Comparison of ENCODE assay signal across 1 cellular context in the genomic region with DNA sequence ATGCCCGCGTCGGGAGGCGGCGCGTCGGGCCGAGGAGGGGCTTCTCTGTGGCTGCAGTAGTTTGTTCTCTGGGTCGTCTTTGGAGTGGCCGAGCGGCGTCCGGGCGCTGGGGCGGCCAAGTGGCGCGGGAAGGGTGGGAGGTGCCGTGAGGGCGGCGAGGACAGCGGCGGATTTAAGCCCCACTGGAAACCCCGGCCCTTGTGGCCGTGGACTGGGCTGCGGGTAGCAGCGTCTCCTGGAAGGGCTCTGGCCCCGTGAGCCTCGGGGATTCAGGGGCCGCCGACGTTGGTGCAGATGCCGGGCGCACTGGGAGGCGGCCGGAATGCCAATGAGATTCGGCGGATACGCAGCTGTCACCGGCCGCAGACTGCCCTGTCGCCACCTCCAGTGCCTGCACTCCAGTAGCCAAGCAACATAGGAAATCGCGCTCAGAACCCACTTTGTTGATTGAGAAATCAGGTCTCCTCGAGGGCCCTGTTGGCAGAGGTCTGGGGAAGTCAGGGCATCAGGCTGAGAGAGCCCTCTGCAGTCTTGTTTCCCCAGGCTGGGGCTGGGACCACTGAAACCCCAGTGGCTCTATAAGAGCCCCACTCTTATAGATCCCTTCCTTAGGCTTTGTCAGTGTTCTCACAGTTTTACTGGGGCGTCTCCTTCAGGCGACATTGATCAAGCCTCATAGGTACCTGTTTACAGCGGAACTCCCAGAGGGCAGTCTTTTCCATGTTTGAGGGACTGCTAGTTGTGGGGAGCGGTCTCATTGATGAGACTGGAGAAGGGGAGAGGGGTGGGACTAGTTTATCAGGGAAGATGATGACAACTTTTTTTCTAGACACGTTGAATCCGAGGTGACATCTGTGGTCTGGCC.
TF ChIP-seq lines count a peak whose summit lies in the region.

No MANE protein-coding gene starts in this region.

TF ChIP-seq in HepG2, 621 proteins besides CTCF, POLR2A, EP300 and RAD21 (continued from another document and continues in another):
- TF ChIP-seq, protein P1, sequence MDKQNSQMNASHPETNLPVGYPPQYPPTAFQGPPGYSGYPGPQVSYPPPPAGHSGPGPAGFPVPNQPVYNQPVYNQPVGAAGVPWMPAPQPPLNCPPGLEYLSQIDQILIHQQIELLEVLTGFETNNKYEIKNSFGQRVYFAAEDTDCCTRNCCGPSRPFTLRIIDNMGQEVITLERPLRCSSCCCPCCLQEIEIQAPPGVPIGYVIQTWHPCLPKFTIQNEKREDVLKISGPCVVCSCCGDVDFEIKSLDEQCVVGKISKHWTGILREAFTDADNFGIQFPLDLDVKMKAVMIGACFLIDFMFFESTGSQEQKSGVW (CRISPR knock-in tag; IDR thresholded peaks at IDR 0.05; ENCODE audit: borderline replicate concordance) = 0 out of 2 replicates have a peak, but pooled peaks have one; percentile 3
- TF ChIP-seq ISL2 (CRISPR knock-in tag; IDR thresholded peaks at IDR 0.05) = no peak
- TF ChIP-seq NFYB (CRISPR knock-in tag; IDR thresholded peaks at IDR 0.05) = no peak
- TF ChIP-seq ZNF354B (CRISPR knock-in tag; IDR thresholded peaks at IDR 0.05) = 0 out of 2 replicates have a peak, but pooled peaks have one; percentile 88
- TF ChIP-seq ZSCAN31 (CRISPR knock-in tag; IDR thresholded peaks at IDR 0.05; ENCODE audit: low read depth) = no peak
- no peak for TF ChIP-seq ZNF335 (CRISPR knock-in tag; IDR thresholded peaks at IDR 0.05)
- peak; percentile 56 for TF ChIP-seq ASH2L (IDR thresholded peaks at IDR 0.05; ENCODE audit: insufficient read length, low read depth, low read length)
- peak; percentile 29 for TF ChIP-seq ZNF781 (CRISPR knock-in tag; IDR thresholded peaks at IDR 0.05; ENCODE audit: borderline replicate concordance, not compliant biosample characterization)
- TF ChIP-seq, protein P2, sequence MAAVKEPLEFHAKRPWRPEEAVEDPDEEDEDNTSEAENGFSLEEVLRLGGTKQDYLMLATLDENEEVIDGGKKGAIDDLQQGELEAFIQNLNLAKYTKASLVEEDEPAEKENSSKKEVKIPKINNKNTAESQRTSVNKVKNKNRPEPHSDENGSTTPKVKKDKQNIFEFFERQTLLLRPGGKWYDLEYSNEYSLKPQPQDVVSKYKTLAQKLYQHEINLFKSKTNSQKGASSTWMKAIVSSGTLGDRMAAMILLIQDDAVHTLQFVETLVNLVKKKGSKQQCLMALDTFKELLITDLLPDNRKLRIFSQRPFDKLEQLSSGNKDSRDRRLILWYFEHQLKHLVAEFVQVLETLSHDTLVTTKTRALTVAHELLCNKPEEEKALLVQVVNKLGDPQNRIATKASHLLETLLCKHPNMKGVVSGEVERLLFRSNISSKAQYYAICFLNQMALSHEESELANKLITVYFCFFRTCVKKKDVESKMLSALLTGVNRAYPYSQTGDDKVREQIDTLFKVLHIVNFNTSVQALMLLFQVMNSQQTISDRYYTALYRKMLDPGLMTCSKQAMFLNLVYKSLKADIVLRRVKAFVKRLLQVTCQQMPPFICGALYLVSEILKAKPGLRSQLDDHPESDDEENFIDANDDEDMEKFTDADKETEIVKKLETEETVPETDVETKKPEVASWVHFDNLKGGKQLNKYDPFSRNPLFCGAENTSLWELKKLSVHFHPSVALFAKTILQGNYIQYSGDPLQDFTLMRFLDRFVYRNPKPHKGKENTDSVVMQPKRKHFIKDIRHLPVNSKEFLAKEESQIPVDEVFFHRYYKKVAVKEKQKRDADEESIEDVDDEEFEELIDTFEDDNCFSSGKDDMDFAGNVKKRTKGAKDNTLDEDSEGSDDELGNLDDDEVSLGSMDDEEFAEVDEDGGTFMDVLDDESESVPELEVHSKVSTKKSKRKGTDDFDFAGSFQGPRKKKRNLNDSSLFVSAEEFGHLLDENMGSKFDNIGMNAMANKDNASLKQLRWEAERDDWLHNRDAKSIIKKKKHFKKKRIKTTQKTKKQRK (IDR thresholded peaks at IDR 0.05; ENCODE audit: low read length) = no peak
- no peak for TF ChIP-seq ZNF761 (CRISPR knock-in tag; conservative IDR thresholded peaks at IDR 0.05)
- TF ChIP-seq, protein P3, sequence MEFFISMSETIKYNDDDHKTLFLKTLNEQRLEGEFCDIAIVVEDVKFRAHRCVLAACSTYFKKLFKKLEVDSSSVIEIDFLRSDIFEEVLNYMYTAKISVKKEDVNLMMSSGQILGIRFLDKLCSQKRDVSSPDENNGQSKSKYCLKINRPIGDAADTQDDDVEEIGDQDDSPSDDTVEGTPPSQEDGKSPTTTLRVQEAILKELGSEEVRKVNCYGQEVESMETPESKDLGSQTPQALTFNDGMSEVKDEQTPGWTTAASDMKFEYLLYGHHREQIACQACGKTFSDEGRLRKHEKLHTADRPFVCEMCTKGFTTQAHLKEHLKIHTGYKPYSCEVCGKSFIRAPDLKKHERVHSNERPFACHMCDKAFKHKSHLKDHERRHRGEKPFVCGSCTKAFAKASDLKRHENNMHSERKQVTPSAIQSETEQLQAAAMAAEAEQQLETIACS (CRISPR knock-in tag; IDR thresholded peaks at IDR 0.05) = no peak
- 0 out of 2 replicates have a peak, but pooled peaks have one; percentile 44 for TF ChIP-seq ZNF138 (CRISPR knock-in tag; IDR thresholded peaks at IDR 0.05; ENCODE audit: low read depth)
- no peak for TF ChIP-seq NFYC (CRISPR knock-in tag; IDR thresholded peaks at IDR 0.05)
- TF ChIP-seq SAP130 (CRISPR knock-in tag; IDR thresholded peaks at IDR 0.05; ENCODE audit: low read depth) = peak; percentile 69; the same call in 1 of the 2 replicates
- TF ChIP-seq TBX2 (CRISPR knock-in tag; IDR thresholded peaks at IDR 0.05; ENCODE audit: borderline replicate concordance) = no peak
- TF ChIP-seq, protein P4, sequence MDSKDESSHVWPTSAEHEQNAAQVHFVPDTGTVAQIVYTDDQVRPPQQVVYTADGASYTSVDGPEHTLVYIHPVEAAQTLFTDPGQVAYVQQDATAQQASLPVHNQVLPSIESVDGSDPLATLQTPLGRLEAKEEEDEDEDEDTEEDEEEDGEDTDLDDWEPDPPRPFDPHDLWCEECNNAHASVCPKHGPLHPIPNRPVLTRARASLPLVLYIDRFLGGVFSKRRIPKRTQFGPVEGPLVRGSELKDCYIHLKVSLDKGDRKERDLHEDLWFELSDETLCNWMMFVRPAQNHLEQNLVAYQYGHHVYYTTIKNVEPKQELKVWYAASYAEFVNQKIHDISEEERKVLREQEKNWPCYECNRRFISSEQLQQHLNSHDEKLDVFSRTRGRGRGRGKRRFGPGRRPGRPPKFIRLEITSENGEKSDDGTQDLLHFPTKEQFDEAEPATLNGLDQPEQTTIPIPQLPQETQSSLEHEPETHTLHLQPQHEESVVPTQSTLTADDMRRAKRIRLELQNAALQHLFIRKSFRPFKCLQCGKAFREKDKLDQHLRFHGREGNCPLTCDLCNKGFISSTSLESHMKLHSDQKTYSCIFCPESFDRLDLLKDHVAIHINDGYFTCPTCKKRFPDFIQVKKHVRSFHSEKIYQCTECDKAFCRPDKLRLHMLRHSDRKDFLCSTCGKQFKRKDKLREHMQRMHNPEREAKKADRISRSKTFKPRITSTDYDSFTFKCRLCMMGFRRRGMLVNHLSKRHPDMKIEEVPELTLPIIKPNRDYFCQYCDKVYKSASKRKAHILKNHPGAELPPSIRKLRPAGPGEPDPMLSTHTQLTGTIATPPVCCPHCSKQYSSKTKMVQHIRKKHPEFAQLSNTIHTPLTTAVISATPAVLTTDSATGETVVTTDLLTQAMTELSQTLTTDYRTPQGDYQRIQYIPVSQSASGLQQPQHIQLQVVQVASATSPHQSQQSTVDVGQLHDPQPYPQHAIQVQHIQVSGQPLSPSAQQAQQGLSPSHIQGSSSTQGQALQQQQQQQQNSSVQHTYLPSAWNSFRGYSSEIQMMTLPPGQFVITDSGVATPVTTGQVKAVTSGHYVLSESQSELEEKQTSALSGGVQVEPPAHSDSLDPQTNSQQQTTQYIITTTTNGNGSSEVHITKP (CRISPR knock-in tag; IDR thresholded peaks at IDR 0.05; ENCODE audit: low read depth) = no peak
- TF ChIP-seq ZNF816 (CRISPR knock-in tag; IDR thresholded peaks at IDR 0.05; ENCODE audit: borderline replicate concordance) = 0 out of 2 replicates have a peak, but pooled peaks have one; percentile 95
- TF ChIP-seq RELA (CRISPR knock-in tag; IDR thresholded peaks at IDR 0.05) = 0 out of 2 replicates have a peak, but pooled peaks have one; percentile 29
- TF ChIP-seq FOXM1 (CRISPR knock-in tag; IDR thresholded peaks at IDR 0.05) = no peak
- no peak for TF ChIP-seq TOE1 (CRISPR knock-in tag; IDR thresholded peaks at IDR 0.05)
- peak; percentile 52; the same call in 1 of the 2 replicates for TF ChIP-seq MTF2 (CRISPR knock-in tag; IDR thresholded peaks at IDR 0.05; ENCODE audit: borderline replicate concordance)
- no peak for TF ChIP-seq RBM22 (optimal IDR thresholded peaks at IDR 0.05; ENCODE audit: low read length)
- TF ChIP-seq SOX5 (CRISPR knock-in tag; IDR thresholded peaks at IDR 0.05; ENCODE audit: borderline replicate concordance) = no peak; the same call in 1 of the 2 replicates
- TF ChIP-seq, protein P5, sequence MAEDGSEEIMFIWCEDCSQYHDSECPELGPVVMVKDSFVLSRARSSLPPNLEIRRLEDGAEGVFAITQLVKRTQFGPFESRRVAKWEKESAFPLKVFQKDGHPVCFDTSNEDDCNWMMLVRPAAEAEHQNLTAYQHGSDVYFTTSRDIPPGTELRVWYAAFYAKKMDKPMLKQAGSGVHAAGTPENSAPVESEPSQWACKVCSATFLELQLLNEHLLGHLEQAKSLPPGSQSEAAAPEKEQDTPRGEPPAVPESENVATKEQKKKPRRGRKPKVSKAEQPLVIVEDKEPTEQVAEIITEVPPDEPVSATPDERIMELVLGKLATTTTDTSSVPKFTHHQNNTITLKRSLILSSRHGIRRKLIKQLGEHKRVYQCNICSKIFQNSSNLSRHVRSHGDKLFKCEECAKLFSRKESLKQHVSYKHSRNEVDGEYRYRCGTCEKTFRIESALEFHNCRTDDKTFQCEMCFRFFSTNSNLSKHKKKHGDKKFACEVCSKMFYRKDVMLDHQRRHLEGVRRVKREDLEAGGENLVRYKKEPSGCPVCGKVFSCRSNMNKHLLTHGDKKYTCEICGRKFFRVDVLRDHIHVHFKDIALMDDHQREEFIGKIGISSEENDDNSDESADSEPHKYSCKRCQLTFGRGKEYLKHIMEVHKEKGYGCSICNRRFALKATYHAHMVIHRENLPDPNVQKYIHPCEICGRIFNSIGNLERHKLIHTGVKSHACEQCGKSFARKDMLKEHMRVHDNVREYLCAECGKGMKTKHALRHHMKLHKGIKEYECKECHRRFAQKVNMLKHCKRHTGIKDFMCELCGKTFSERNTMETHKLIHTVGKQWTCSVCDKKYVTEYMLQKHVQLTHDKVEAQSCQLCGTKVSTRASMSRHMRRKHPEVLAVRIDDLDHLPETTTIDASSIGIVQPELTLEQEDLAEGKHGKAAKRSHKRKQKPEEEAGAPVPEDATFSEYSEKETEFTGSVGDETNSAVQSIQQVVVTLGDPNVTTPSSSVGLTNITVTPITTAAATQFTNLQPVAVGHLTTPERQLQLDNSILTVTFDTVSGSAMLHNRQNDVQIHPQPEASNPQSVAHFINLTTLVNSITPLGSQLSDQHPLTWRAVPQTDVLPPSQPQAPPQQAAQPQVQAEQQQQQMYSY (CRISPR knock-in tag; IDR thresholded peaks at IDR 0.05) = no peak
- no peak for TF ChIP-seq ZNF776 (CRISPR knock-in tag; IDR thresholded peaks at IDR 0.05)
- TF ChIP-seq CHCHD3 (CRISPR knock-in tag; IDR thresholded peaks at IDR 0.05) = peak; percentile 45; the same call in 1 of the 2 replicates
- TF ChIP-seq ETV5 (CRISPR knock-in tag; IDR thresholded peaks at IDR 0.05; ENCODE audit: borderline replicate concordance) = no peak
- TF ChIP-seq, protein P6, sequence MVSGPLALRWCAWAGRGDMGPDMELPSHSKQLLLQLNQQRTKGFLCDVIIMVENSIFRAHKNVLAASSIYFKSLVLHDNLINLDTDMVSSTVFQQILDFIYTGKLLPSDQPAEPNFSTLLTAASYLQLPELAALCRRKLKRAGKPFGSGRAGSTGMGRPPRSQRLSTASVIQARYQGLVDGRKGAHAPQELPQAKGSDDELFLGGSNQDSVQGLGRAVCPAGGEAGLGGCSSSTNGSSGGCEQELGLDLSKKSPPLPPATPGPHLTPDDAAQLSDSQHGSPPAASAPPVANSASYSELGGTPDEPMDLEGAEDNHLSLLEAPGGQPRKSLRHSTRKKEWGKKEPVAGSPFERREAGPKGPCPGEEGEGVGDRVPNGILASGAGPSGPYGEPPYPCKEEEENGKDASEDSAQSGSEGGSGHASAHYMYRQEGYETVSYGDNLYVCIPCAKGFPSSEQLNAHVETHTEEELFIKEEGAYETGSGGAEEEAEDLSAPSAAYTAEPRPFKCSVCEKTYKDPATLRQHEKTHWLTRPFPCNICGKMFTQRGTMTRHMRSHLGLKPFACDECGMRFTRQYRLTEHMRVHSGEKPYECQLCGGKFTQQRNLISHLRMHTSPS (CRISPR knock-in tag; IDR thresholded peaks at IDR 0.05; ENCODE audit: low read depth) = 0 out of 2 replicates have a peak, but pooled peaks have one; percentile 25
- TF ChIP-seq, protein P7, sequence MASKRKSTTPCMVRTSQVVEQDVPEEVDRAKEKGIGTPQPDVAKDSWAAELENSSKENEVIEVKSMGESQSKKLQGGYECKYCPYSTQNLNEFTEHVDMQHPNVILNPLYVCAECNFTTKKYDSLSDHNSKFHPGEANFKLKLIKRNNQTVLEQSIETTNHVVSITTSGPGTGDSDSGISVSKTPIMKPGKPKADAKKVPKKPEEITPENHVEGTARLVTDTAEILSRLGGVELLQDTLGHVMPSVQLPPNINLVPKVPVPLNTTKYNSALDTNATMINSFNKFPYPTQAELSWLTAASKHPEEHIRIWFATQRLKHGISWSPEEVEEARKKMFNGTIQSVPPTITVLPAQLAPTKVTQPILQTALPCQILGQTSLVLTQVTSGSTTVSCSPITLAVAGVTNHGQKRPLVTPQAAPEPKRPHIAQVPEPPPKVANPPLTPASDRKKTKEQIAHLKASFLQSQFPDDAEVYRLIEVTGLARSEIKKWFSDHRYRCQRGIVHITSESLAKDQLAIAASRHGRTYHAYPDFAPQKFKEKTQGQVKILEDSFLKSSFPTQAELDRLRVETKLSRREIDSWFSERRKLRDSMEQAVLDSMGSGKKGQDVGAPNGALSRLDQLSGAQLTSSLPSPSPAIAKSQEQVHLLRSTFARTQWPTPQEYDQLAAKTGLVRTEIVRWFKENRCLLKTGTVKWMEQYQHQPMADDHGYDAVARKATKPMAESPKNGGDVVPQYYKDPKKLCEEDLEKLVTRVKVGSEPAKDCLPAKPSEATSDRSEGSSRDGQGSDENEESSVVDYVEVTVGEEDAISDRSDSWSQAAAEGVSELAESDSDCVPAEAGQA (IDR thresholded peaks at IDR 0.05; ENCODE audit: low read depth) = no peak
- TF ChIP-seq, protein P7 (CRISPR knock-in tag; IDR thresholded peaks at IDR 0.05; ENCODE audit: borderline replicate concordance) = peak; percentile 74; the same call in 1 of the 2 replicates
- no peak for TF ChIP-seq ZSCAN12 (CRISPR knock-in tag; IDR thresholded peaks at IDR 0.05)
- TF ChIP-seq ZSCAN20 (CRISPR knock-in tag; IDR thresholded peaks at IDR 0.05; ENCODE audit: borderline replicate concordance) = no peak
